Comparison of ENCODE assay signal across 1 cellular context in genomic region chr10:2079603-2080078, GRCh38.
TF ChIP-seq lines count a peak whose summit lies in the region.

No MANE protein-coding gene starts in this region.

TF ChIP-seq in HepG2, 621 proteins besides CTCF, POLR2A, EP300 and RAD21 (continued from another document):
- TF ChIP-seq PRDM10 (CRISPR knock-in tag; IDR thresholded peaks at IDR 0.05; ENCODE audit: low read depth) (no peak), ZNF75D (CRISPR knock-in tag; IDR thresholded peaks at IDR 0.05; ENCODE audit: borderline replicate concordance) (no peak), HNF4A (CRISPR knock-in tag; IDR thresholded peaks at IDR 0.05) (peak; percentile 91), ASH2L (IDR thresholded peaks at IDR 0.05; ENCODE audit: insufficient read length, low read depth, low read length) (peak; percentile 86), THRA (CRISPR knock-in tag; IDR thresholded peaks at IDR 0.05; ENCODE audit: borderline replicate concordance) (peak; percentile 31; the same call in 1 of the 2 replicates), ZNF710 (CRISPR knock-in tag; IDR thresholded peaks at IDR 0.05; ENCODE audit: borderline replicate concordance) (no peak), ZNF331 (CRISPR knock-in tag; IDR thresholded peaks at IDR 0.05) (no peak), NONO (IDR thresholded peaks at IDR 0.05) (no peak), NONO (CRISPR knock-in tag; conservative IDR thresholded peaks at IDR 0.05) (0 out of 2 replicates have a peak, but pooled peaks have one; percentile 22), SOX5 (CRISPR knock-in tag; IDR thresholded peaks at IDR 0.05; ENCODE audit: borderline replicate concordance) (0 out of 2 replicates have a peak, but pooled peaks have one; percentile 42)
TF ChIP-seq in HepG2: peak in this region for 49.
